Comparison of ENCODE assay signal across 11 cellular contexts in genomic region chr11:36452231-36452630, GRCh38. TPM values are rescaled to one million over a fixed set of nuclear protein-coding genes. Genes with fewer than 3 reads are reported as not detected.
A peak's percentile ranks its signal among the peaks of the same experiment; 100 is the strongest.
DNase-seq lines count a peak whose midpoint lies in the region; ATAC-seq and TF ChIP-seq lines count a peak whose summit lies in the region.
"Had no signal": no experiment of that assay in that cellular context is flagged by ENCODE, and none has a peak within 500 bp of the region (broad histone marks: within the 10 kb centered on the region; RNA-seq: fewer than 3 reads in every experiment).

No MANE protein-coding gene starts in this region.

- peaks cover 5% of the 10 kb centered on the region for H3K36me3 Mint-ChIP-seq in activated naive CD4-positive, alpha-beta T cell treated with anti-CD3 and anti-CD28 coated beads for 36 hours (ENCODE audit: low read depth)
- peaks cover 47% of the 10 kb centered on the region for H3K36me3 Mint-ChIP-seq in chondrocyte (ENCODE audit: low read depth)
- peaks cover 11% of the 10 kb centered on the region for H3K36me3 Mint-ChIP-seq in stimulated activated naive CD8-positive, alpha-beta T cell treated with anti-CD3 and anti-CD28 coated beads, Interleukin-15, Interleukin-2, amounts not matched to agents 100 ng/mL and 50 ng/mL, for 24 hours (ENCODE audit: low read depth)

- peak; percentile 39 for DNase-seq in activated naive CD4-positive, alpha-beta T cell treated with anti-CD3 and anti-CD28 coated beads for 36 hours
- DNase-seq in activated naive CD4-positive, alpha-beta T cell treated with anti-CD3 and anti-CD28 coated beads, Interleukin-2, amount 50 U/mL, for 16 hours, result no peak
- DNase-seq in SJSA1 (ENCODE audit: low read depth in 1 of 2, low spot score in 2 of 2), result peak; percentile 37 to 50
- no peak for DNase-seq in chondrocyte (ENCODE audit: low spot score)
- no peak for DNase-seq in NCI-H345 (lab: John Stamatoyannopoulos, UW)
- DNase-seq: hippocampal formation, NCI-H1105 treated with DMSO at 0.1 percent for 48 hours had no signal

- no peak for ATAC-seq in HG03097 (IDR thresholded peaks at IDR 0.05; ENCODE audit: low FRiP score, unreplicated experiment)
- ATAC-seq in GM21529 (IDR thresholded peaks at IDR 0.05; ENCODE audit: unreplicated experiment), result no peak

- no peak for TF ChIP-seq CTCF in chondrocyte (IDR thresholded peaks at IDR 0.05)

- H3K36me3 ChIP-seq in SJSA1, result peaks cover 93% of the 10 kb centered on the region

- H3K4me1 Mint-ChIP-seq in activated naive CD4-positive, alpha-beta T cell treated with anti-CD3 and anti-CD28 coated beads for 36 hours (ENCODE audit: low read depth), result peaks cover 34% of the 10 kb centered on the region
- H3K4me1 Mint-ChIP-seq in chondrocyte (ENCODE audit: low read depth), result peaks cover 97% of the 10 kb centered on the region
- peaks cover 45% of the 10 kb centered on the region for H3K4me1 Mint-ChIP-seq in stimulated activated naive CD8-positive, alpha-beta T cell treated with anti-CD3 and anti-CD28 coated beads, Interleukin-15, Interleukin-2, amounts not matched to agents 100 ng/mL and 50 ng/mL, for 24 hours (ENCODE audit: low read depth)

- intact Hi-C loops in activated naive CD4-positive, alpha-beta T cell treated with anti-CD3 and anti-CD28 coated beads for 36 hours (cut with micrococcal nuclease), result no loop called here

- H3K27ac ChIP-seq in SJSA1, result no peak overlapping the region

- no peak overlapping the region for H3K4me3 ChIP-seq in SJSA1

- H3K9me3 Mint-ChIP-seq in activated naive CD4-positive, alpha-beta T cell treated with anti-CD3 and anti-CD28 coated beads for 36 hours, result no peaks in the 10 kb centered on the region
- no peaks in the 10 kb centered on the region for H3K9me3 Mint-ChIP-seq in chondrocyte (ENCODE audit: low read depth)
- H3K9me3 Mint-ChIP-seq in stimulated activated naive CD8-positive, alpha-beta T cell treated with anti-CD3 and anti-CD28 coated beads, Interleukin-15, Interleukin-2, amounts not matched to agents 100 ng/mL and 50 ng/mL, for 24 hours, result no peaks in the 10 kb centered on the region

- no peaks in the 10 kb centered on the region for H3K9me3 ChIP-seq in SJSA1 (replicated peaks)

- CTCF ChIA-PET in activated naive CD4-positive, alpha-beta T cell treated with anti-CD3 and anti-CD28 coated beads for 36 hours (lab: Charles Lee), result interaction anchor here (0.6 to 2.1 kb wide), 7 partner anchors 12 to 99 kb away, joined by 3 to 9 read pairs (median 3); no protein-coding TSS in a partner anchor

- peaks cover 2% of the 10 kb centered on the region for H3K27me3 Mint-ChIP-seq in activated naive CD4-positive, alpha-beta T cell treated with anti-CD3 and anti-CD28 coated beads for 36 hours (ENCODE audit: low read depth)
- H3K27me3 Mint-ChIP-seq in chondrocyte (ENCODE audit: low read depth), result no peaks in the 10 kb centered on the region
- H3K27me3 Mint-ChIP-seq in stimulated activated naive CD8-positive, alpha-beta T cell treated with anti-CD3 and anti-CD28 coated beads, Interleukin-15, Interleukin-2, amounts not matched to agents 100 ng/mL and 50 ng/mL, for 24 hours, result no peaks in the 10 kb centered on the region

- H3K4me1 ChIP-seq in SJSA1 (replicated peaks), result peaks cover 68% of the 10 kb centered on the region

- H3K27me3 ChIP-seq in SJSA1 (replicated peaks), result no peaks in the 10 kb centered on the region

- no peak overlapping the region for H3K27ac Mint-ChIP-seq in activated naive CD4-positive, alpha-beta T cell treated with anti-CD3 and anti-CD28 coated beads for 36 hours
- H3K27ac Mint-ChIP-seq in chondrocyte (ENCODE audit: unreplicated experiment), result peak overlapping the region; percentile 88
- H3K27ac Mint-ChIP-seq in stimulated activated naive CD8-positive, alpha-beta T cell treated with anti-CD3 and anti-CD28 coated beads, Interleukin-15, Interleukin-2, amounts not matched to agents 100 ng/mL and 50 ng/mL, for 24 hours, result peak overlapping the region; percentile 45

- H3K4me3 Mint-ChIP-seq in activated naive CD4-positive, alpha-beta T cell treated with anti-CD3 and anti-CD28 coated beads for 36 hours, result no peak overlapping the region
- H3K4me3 Mint-ChIP-seq in chondrocyte (ENCODE audit: unreplicated experiment), result no peak overlapping the region
- peak overlapping the region; percentile 12 for H3K4me3 Mint-ChIP-seq in stimulated activated naive CD8-positive, alpha-beta T cell treated with anti-CD3 and anti-CD28 coated beads, Interleukin-15, Interleukin-2, amounts not matched to agents 100 ng/mL and 50 ng/mL, for 24 hours
- H3K4me3 Mint-ChIP-seq: CD14-positive monocyte had no signal

RNA-seq across cellular contexts. Expression of gene TRAF6, which starts 57.8 kb away (rescaled TPM):
- total RNA-seq in activated naive CD4-positive, alpha-beta T cell treated with anti-CD3 and anti-CD28 coated beads for 36 hours, result 1 to 10 TPM; 8.3 to 8.7 TPM
- total RNA-seq in SJSA1 (2014; rRNA removed; shearing (Covaris generic)), result 7.7 and 9.2 TPM in 2 replicates
- 14.4 to 16.0 TPM (median 15.2 TPM) in 3 replicates for total RNA-seq in chondrocyte

Comparison
In these comparisons a context has a peak if more than half of its experiments do, and no peak if none do; other contexts are left out.
1. DNase-seq: peak in activated naive CD4-positive, alpha-beta T cell treated with anti-CD3 and anti-CD28 coated beads for 36 hours (single experiment) and SJSA1 (2 of 2); none in activated naive CD4-positive, alpha-beta T cell treated with anti-CD3 and anti-CD28 coated beads, Interleukin-2, amount 50 U/mL, for 16 hours (single experiment), chondrocyte (single experiment) and NCI-H345 (single experiment).